In genomic region chr1:89001510-89001909, GRCh38 we compare ENCODE assay signal across 15 cellular contexts. TPM values are rescaled to one million over a fixed set of nuclear protein-coding genes. Genes with fewer than 3 reads are reported as not detected.
DNase-seq lines count a peak whose midpoint lies in the region; ATAC-seq and TF ChIP-seq lines count a peak whose summit lies in the region.
"Had no signal": no experiment of that assay in that cellular context is flagged by ENCODE, and none has a peak within 500 bp of the region (broad histone marks: within the 10 kb centered on the region; RNA-seq: fewer than 3 reads in every experiment).

No MANE protein-coding gene starts in this region.

- peaks cover 0 to 9% (median 4%) of the 10 kb centered on the region in 7 donors for H3K9me3 Mint-ChIP-seq in CD4-positive, CD25-positive, alpha-beta regulatory T cell
- peaks cover 23% of the 10 kb centered on the region for H3K9me3 Mint-ChIP-seq in activated CD8-positive, alpha-beta T cell treated with anti-CD3 and anti-CD28 coated beads, Interleukin-2, amount 10 ng/mL, durations not matched to agents 7 days and 5 days (ENCODE audit: insufficient read depth)

- no peaks in the 10 kb centered on the region for H3K27me3 ChIP-seq in CD4-positive, CD25-positive, alpha-beta regulatory T cell (ENCODE audit: control insufficient read depth, insufficient read depth, low read length)
- H3K27me3 ChIP-seq in SJCRH30: no peaks in the 10 kb centered on the region
- H3K27me3 ChIP-seq in aorta (ENCODE audit: control insufficient read depth in 1 of 2, insufficient read depth in 2 of 2, low read length in 1 of 2): no peaks in the 10 kb centered on the region
- H3K27me3 ChIP-seq: right lobe of liver had no signal

- ATAC-seq in CD4-positive, CD25-positive, alpha-beta regulatory T cell (ENCODE audit: low read depth in 2 of 2): peak in 1 of 2 donors; percentile 17
- ATAC-seq in activated CD8-positive, alpha-beta T cell treated with anti-CD3 and anti-CD28 coated beads, Interleukin-2, amount 10 ng/mL, durations not matched to agents 7 days and 5 days: peak; percentile 31
- ATAC-seq in aorta (ENCODE audit: low FRiP score): no peak

- intact Hi-C loops in aorta (cut with DNase I): no loop called here

- peak overlapping the region in 2 of 4 donors; percentile 6 to 78 for H3K4me3 Mint-ChIP-seq in CD4-positive, CD25-positive, alpha-beta regulatory T cell
- H3K4me3 Mint-ChIP-seq in activated CD8-positive, alpha-beta T cell treated with anti-CD3 and anti-CD28 coated beads, Interleukin-2, amount 10 ng/mL, durations not matched to agents 7 days and 5 days: no peak overlapping the region

- H3K27ac Mint-ChIP-seq in CD4-positive, CD25-positive, alpha-beta regulatory T cell: peak overlapping the region in 2 of 3 donors; percentile 23 to 75
- H3K27ac Mint-ChIP-seq in activated CD8-positive, alpha-beta T cell treated with anti-CD3 and anti-CD28 coated beads, Interleukin-2, amount 10 ng/mL, durations not matched to agents 7 days and 5 days: no peak overlapping the region
- H3K27ac Mint-ChIP-seq: activated T-helper 2 cell treated with anti-CD3 and anti-CD28 coated beads, Interferon-gamma antibody, Interleukin-2, Interleukin-4, amounts not matched to agents 10 μg/mL and 5 μg/mL and 100 μg/mL, durations not matched to agents 14 hours and 24 hours and 36 hours had no signal

- H3K9me3 ChIP-seq in CD4-positive, CD25-positive, alpha-beta regulatory T cell (ENCODE audit: control insufficient read depth in 2 of 2, low read length in 2 of 2): peaks cover 0 to 1% of the 10 kb centered on the region in 2 experiments
- no peaks in the 10 kb centered on the region for H3K9me3 ChIP-seq in SJCRH30 (replicated peaks)
- H3K9me3 ChIP-seq in aorta (ENCODE audit: control insufficient read depth, low read length): no peaks in the 10 kb centered on the region
- H3K9me3 ChIP-seq: right lobe of liver had no signal

- TF ChIP-seq CTCF in fibroblast of the aortic adventitia (IDR thresholded peaks at IDR 0.05; ENCODE audit: insufficient read depth, low read length): no peak
- no peak for TF ChIP-seq CTCF in GM10266 (IDR thresholded peaks at IDR 0.05; ENCODE audit: control insufficient read depth, insufficient read depth, low read depth, missing control alignments)

- no peaks in the 10 kb centered on the region for H3K27me3 Mint-ChIP-seq in CD4-positive, CD25-positive, alpha-beta regulatory T cell
- no peaks in the 10 kb centered on the region for H3K27me3 Mint-ChIP-seq in activated CD8-positive, alpha-beta T cell treated with anti-CD3 and anti-CD28 coated beads, Interleukin-2, amount 10 ng/mL, durations not matched to agents 7 days and 5 days (ENCODE audit: low read depth)

- peaks cover 25 to 57% (median 44%) of the 10 kb centered on the region in 4 donors for H3K4me1 Mint-ChIP-seq in CD4-positive, CD25-positive, alpha-beta regulatory T cell
- H3K4me1 Mint-ChIP-seq in activated CD8-positive, alpha-beta T cell treated with anti-CD3 and anti-CD28 coated beads, Interleukin-2, amount 10 ng/mL, durations not matched to agents 7 days and 5 days (ENCODE audit: low read depth): peaks cover 36% of the 10 kb centered on the region

- CTCF ChIA-PET in activated CD8-positive, alpha-beta T cell treated with anti-CD3 and anti-CD28 coated beads, Interleukin-2, amount 10 ng/mL, durations not matched to agents 7 days and 5 days (lab: Charles Lee): interaction anchor here (0.7 to 5.0 kb wide), 6 partner anchors 17 to 450 kb away, joined by 3 to 30 read pairs (median 6); no protein-coding TSS in a partner anchor

- H3K36me3 Mint-ChIP-seq in CD4-positive, CD25-positive, alpha-beta regulatory T cell: peaks cover 17% of the 10 kb centered on the region
- peaks cover 45% of the 10 kb centered on the region for H3K36me3 Mint-ChIP-seq in activated CD8-positive, alpha-beta T cell treated with anti-CD3 and anti-CD28 coated beads, Interleukin-2, amount 10 ng/mL, durations not matched to agents 7 days and 5 days (ENCODE audit: low read depth)

- peaks cover 18% of the 10 kb centered on the region for H3K36me3 ChIP-seq in CD4-positive, CD25-positive, alpha-beta regulatory T cell (ENCODE audit: control insufficient read depth, insufficient read depth, low read length)
- H3K36me3 ChIP-seq in SJCRH30: no peaks in the 10 kb centered on the region
- H3K36me3 ChIP-seq in aorta (ENCODE audit: control insufficient read depth in 1 of 2, insufficient read depth in 2 of 2, low read length in 1 of 2): no peaks in the 10 kb centered on the region
- H3K36me3 ChIP-seq: right lobe of liver had no signal

- DNase-seq in CD4-positive, CD25-positive, alpha-beta regulatory T cell: peak in 1 of 3 donors; percentile 35
- DNase-seq in ELR (ENCODE audit: low read depth) (peak; percentile 54), fibroblast of the aortic adventitia (ENCODE audit: low read depth) (peak; percentile 45), SJCRH30 (no peak), GM10266 (ENCODE audit: extremely low spot score) (no peak), aorta (no peak), NCI-H1694 treated with DMSO at 0.1 percent for 48 hours (lab: John Stamatoyannopoulos, UW) (no peak)
- no peak for DNase-seq in activated CD8-positive, alpha-beta T cell treated with anti-CD3 and anti-CD28 coated beads, Interleukin-2, amount 10 ng/mL, durations not matched to agents 7 days and 5 days
- DNase-seq: cortex of kidney; kidney glomerular epithelial cell; NCI-H1930; NCI-H524 treated with DMSO at 0.1 percent for 48 hours; right lobe of liver; stimulated activated CD4-positive, alpha-beta T cell treated with anti-CD3 and anti-CD28 coated beads, Interleukin-1b, Interleukin-23, amount 100 ng/mL, for 48 hours had no signal

- H3K27ac ChIP-seq in CD4-positive, CD25-positive, alpha-beta regulatory T cell (ENCODE audit: insufficient read depth, low read length, poor library complexity, severe bottlenecking): no peak overlapping the region
- no peak overlapping the region for H3K27ac ChIP-seq in SJCRH30
- H3K27ac ChIP-seq in aorta (ENCODE audit: low read depth in 1 of 2, low read length in 2 of 2): no peak overlapping the region
- H3K27ac ChIP-seq: right lobe of liver had no signal

- H3K4me3 ChIP-seq in CD4-positive, CD25-positive, alpha-beta regulatory T cell (ENCODE audit: low read depth, low read length): peak overlapping the region; percentile 34
- H3K4me3 ChIP-seq in fibroblast of the aortic adventitia (ENCODE audit: low read depth, low read length): no peak overlapping the region
- H3K4me3 ChIP-seq in SJCRH30: no peak overlapping the region
- H3K4me3 ChIP-seq in aorta (ENCODE audit: low read length in 2 of 2): no peak overlapping the region
- H3K4me3 ChIP-seq: right lobe of liver had no signal

- peaks cover 24% of the 10 kb centered on the region for H3K4me1 ChIP-seq in CD4-positive, CD25-positive, alpha-beta regulatory T cell (ENCODE audit: control insufficient read depth, insufficient read depth, low read length, poor library complexity, severe bottlenecking)
- H3K4me1 ChIP-seq in SJCRH30 (no peaks in the 10 kb centered on the region), aorta (ENCODE audit: control insufficient read depth in 1 of 2, insufficient read depth in 2 of 2, low read length in 2 of 2) (no peaks in the 10 kb centered on the region)

- POLR2A ChIA-PET in activated CD8-positive, alpha-beta T cell treated with anti-CD3 and anti-CD28 coated beads, Interleukin-2, amount 10 ng/mL, durations not matched to agents 7 days and 5 days (lab: Charles Lee): interaction anchor here (0.6 kb wide), 1 partner anchor 17 kb away, joined by 3 read pairs; no protein-coding TSS in a partner anchor

RNA-seq across cellular contexts. Expression of gene KYAT3, which starts 9.1 kb away (rescaled TPM):
- total RNA-seq in CD4-positive, CD25-positive, alpha-beta regulatory T cell: 16.5 TPM
- polyA plus RNA-seq in CD4-positive, CD25-positive, alpha-beta regulatory T cell: 10 to 100 TPM; 20.4 to 32.0 (median 24.4) TPM
- 10 to 100 TPM; 30.4 to 31.2 TPM for total RNA-seq in activated CD8-positive, alpha-beta T cell treated with anti-CD3 and anti-CD28 coated beads, Interleukin-2, amount 10 ng/mL, durations not matched to agents 7 days and 5 days
- 23.0 and 44.2 TPM in 2 replicates for total RNA-seq in fibroblast of the aortic adventitia (ENCODE audit: low replicate concordance)
- 32.6 and 41.9 TPM in 2 replicates for total RNA-seq in SJCRH30 (2014; rRNA removed; shearing (Covaris generic))
- 10 to 100 TPM; 20.0 to 25.8 TPM for total RNA-seq in aorta
- 10 to 100 TPM; 23.8 to 25.5 TPM for polyA plus RNA-seq in aorta

RNA-seq across cellular contexts. Expression of gene RBMXL1, which starts 9.1 kb away (rescaled TPM):
- total RNA-seq in CD4-positive, CD25-positive, alpha-beta regulatory T cell: 30.3 TPM
- 10 to 100 TPM; 10.6 to 14.0 (median 11.1) TPM for polyA plus RNA-seq in CD4-positive, CD25-positive, alpha-beta regulatory T cell
- total RNA-seq in activated CD8-positive, alpha-beta T cell treated with anti-CD3 and anti-CD28 coated beads, Interleukin-2, amount 10 ng/mL, durations not matched to agents 7 days and 5 days: 10 to 100 TPM; 17.4 to 20.3 TPM
- total RNA-seq in fibroblast of the aortic adventitia (ENCODE audit: low replicate concordance) (13.7 and 15.8 TPM in 2 replicates), aorta (10 to 100 TPM; 23.4 to 30.7 TPM)
- 27.9 and 29.8 TPM in 2 replicates for total RNA-seq in SJCRH30 (2014; rRNA removed; shearing (Covaris generic))
- polyA plus RNA-seq in aorta: 10 to 100 TPM in 1 of 2 donors, 1 to 10 TPM in 1; 7.9 to 11.4 TPM

RNA-seq across cellular contexts. Expression of gene GBP3, which starts 21.2 kb away (rescaled TPM):
- 36.6 TPM for total RNA-seq in CD4-positive, CD25-positive, alpha-beta regulatory T cell
- 10 to 100 TPM; 11.7 to 21.8 (median 18.1) TPM for polyA plus RNA-seq in CD4-positive, CD25-positive, alpha-beta regulatory T cell
- total RNA-seq in activated CD8-positive, alpha-beta T cell treated with anti-CD3 and anti-CD28 coated beads, Interleukin-2, amount 10 ng/mL, durations not matched to agents 7 days and 5 days: 10 to 100 TPM; 16.7 to 18.9 TPM
- 28.6 and 65.3 TPM in 2 replicates for total RNA-seq in fibroblast of the aortic adventitia (ENCODE audit: low replicate concordance)
- 0.12 and 0.53 TPM in 2 replicates for total RNA-seq in SJCRH30 (2014; rRNA removed; shearing (Covaris generic))
- total RNA-seq in aorta: 10 to 100 TPM; 20.6 to 47.8 TPM
- polyA plus RNA-seq in aorta: 10 to 100 TPM in 1 of 2 donors, 1 to 10 TPM in 1; 9.5 to 25.4 TPM

Comparison
In these comparisons a context has a peak if more than half of its experiments do, and no peak if none do; other contexts are left out.
1. DNase-seq: peak in ELR (single experiment) and fibroblast of the aortic adventitia (single experiment); none in activated CD8-positive, alpha-beta T cell treated with anti-CD3 and anti-CD28 coated beads, Interleukin-2, amount 10 ng/mL, durations not matched to agents 7 days and 5 days (single experiment), SJCRH30 (0 of 2), GM10266 (single experiment), aorta (0 of 2) and NCI-H1694 treated with DMSO at 0.1 percent for 48 hours (single experiment).
2. RNA of gene GBP3, which starts 21.2 kb away (total RNA-seq): 20.6 to 47.8 TPM in aorta, 36.6 TPM in CD4-positive, CD25-positive, alpha-beta regulatory T cell (single experiment), 28.6 to 65.3 TPM in fibroblast of the aortic adventitia and 16.7 to 18.9 TPM in activated CD8-positive, alpha-beta T cell treated with anti-CD3 and anti-CD28 coated beads, Interleukin-2, amount 10 ng/mL, durations not matched to agents 7 days and 5 days; 0.12 to 0.53 TPM in SJCRH30; every median in the first group is over 10 times any median in the second.